In genomic region chr2:160742679-160743078, GRCh38 we compare ENCODE assay signal across 27 cellular contexts.
DNase-seq lines count a peak whose midpoint lies in the region; ATAC-seq and TF ChIP-seq lines count a peak whose summit lies in the region.
"Had no signal": no experiment of that assay in that cellular context is flagged by ENCODE, and none has a peak within 500 bp of the region (broad histone marks: within the 10 kb centered on the region; RNA-seq: fewer than 3 reads in every experiment).

No MANE protein-coding gene starts in this region.

- no peaks in the 10 kb centered on the region for H3K4me1 Mint-ChIP-seq in natural killer cell treated with Interleukin-12 subunit alpha and Interleukin-12 subunit beta and Interleukin-15 and Interleukin-18, amount 100 ng/mL, for 72 hours (ENCODE audit: low read depth in 2 of 2)
- H3K4me1 Mint-ChIP-seq in stimulated activated naive CD8-positive, alpha-beta T cell treated with anti-CD3 and anti-CD28 coated beads, Interleukin-15, amount 100 ng/mL, for 72 hours = no peaks in the 10 kb centered on the region

- TF ChIP-seq CTCF in left lung (IDR thresholded peaks at IDR 0.05) = no peak

- no peak overlapping the region for H3K4me3 Mint-ChIP-seq in natural killer cell treated with Interleukin-12 subunit alpha and Interleukin-12 subunit beta and Interleukin-15 and Interleukin-18, amount 100 ng/mL, for 72 hours
- H3K4me3 Mint-ChIP-seq in stimulated activated naive CD8-positive, alpha-beta T cell treated with anti-CD3 and anti-CD28 coated beads, Interleukin-15, amount 100 ng/mL, for 72 hours = no peak overlapping the region
- H3K4me3 Mint-ChIP-seq: activated T-helper 1 cell treated with anti-CD3 and anti-CD28 coated beads, Interleukin-12 subunit alpha, Interleukin-12 subunit beta, Interleukin-2, Interleukin-4 antibody, amounts not matched to agents 30 ng/mL and 10 ng/mL and 1 ng/mL, durations not matched to agents 14 hours and 24 hours and 36 hours; CD8-positive, alpha-beta T cell; nephron progenitor cell had no signal

- H3K4me3 ChIP-seq in left lung = no peak overlapping the region
- H3K4me3 ChIP-seq: ascending aorta, heart right ventricle, pancreas, thyroid gland had no signal

- no peaks in the 10 kb centered on the region for H3K9me3 ChIP-seq in left lung
- H3K9me3 ChIP-seq: ascending aorta, heart right ventricle, pancreas, thyroid gland had no signal

- H3K4me1 ChIP-seq in left lung = no peaks in the 10 kb centered on the region
- H3K4me1 ChIP-seq: pancreas, thyroid gland had no signal

- H3K27me3 Mint-ChIP-seq in natural killer cell treated with Interleukin-12 subunit alpha and Interleukin-12 subunit beta and Interleukin-15 and Interleukin-18, amount 100 ng/mL, for 72 hours = peaks cover 22 to 36% of the 10 kb centered on the region in 2 donors
- peaks cover 7% of the 10 kb centered on the region for H3K27me3 Mint-ChIP-seq in stimulated activated naive CD8-positive, alpha-beta T cell treated with anti-CD3 and anti-CD28 coated beads, Interleukin-15, amount 100 ng/mL, for 72 hours

- intact Hi-C loops in left lung (cut with DNase I) = no loop called here

- peak; percentile 9 to 30 for DNase-seq in AML-193 (lab: John Stamatoyannopoulos, UW)
- peak; percentile 38 for DNase-seq in LHCN-M2 (ENCODE audit: low read depth)
- DNase-seq in amniotic epithelial cell (ENCODE audit: low read depth) = peak; percentile 56
- peak in 1 of 2 donors; percentile 53 for DNase-seq in left lung
- DNase-seq in activated naive CD4-positive, alpha-beta T cell treated with Interleukin-2 at 50 U/mL for 16 hours = no peak
- no peak for DNase-seq in natural killer cell treated with Interleukin-12 subunit alpha and Interleukin-12 subunit beta and Interleukin-15 and Interleukin-18, amount 100 ng/mL, for 72 hours (ENCODE audit: low spot score)
- no peak for DNase-seq in stimulated activated naive CD8-positive, alpha-beta T cell treated with anti-CD3 and anti-CD28 coated beads, Interleukin-15, amount 100 ng/mL, for 72 hours
- DNase-seq in midbrain (lab: John Stamatoyannopoulos, UW) = no peak
- DNase-seq: activated CD4-positive, alpha-beta T cell treated with anti-CD3 and anti-CD28 coated beads, Interleukin-2, amount 50 U/mL, for 4 hours; activated naive CD4-positive, alpha-beta T cell treated with anti-CD3 and anti-CD28 coated beads, Interleukin-2, amount 50 U/mL, for 16 hours; caudate nucleus; CD8-positive, alpha-beta T cell; dermis blood vessel endothelial cell; DMS 273 treated with DMSO at 0.1 percent for 48 hours; heart right ventricle; KG1; NCI-H1092; NCI-H187 treated with DMSO at 0.1 percent for 48 hours; NCI-H526; nephron progenitor cell; pancreas; stimulated activated CD4-positive, alpha-beta T cell treated with anti-CD3 and anti-CD28 coated beads, Interleukin-4, amount 100 ng/mL, for 1 hour; stimulated activated naive CD8-positive, alpha-beta T cell treated with anti-CD3 and anti-CD28 coated beads, Interleukin-15, Interleukin-2, amounts not matched to agents 100 U/mL and 50 U/mL, for 24 hours; thyroid gland had no signal

- H3K27ac ChIP-seq in left lung = no peak overlapping the region
- H3K27ac ChIP-seq: ascending aorta, heart right ventricle, pancreas, RWPE1, thyroid gland had no signal

- peak; percentile 73 for ATAC-seq in left lung
- ATAC-seq in natural killer cell treated with Interleukin-12 subunit alpha and Interleukin-12 subunit beta and Interleukin-15 and Interleukin-18, amount 100 ng/mL, for 72 hours = no peak
- no peak for ATAC-seq in stimulated activated naive CD8-positive, alpha-beta T cell treated with anti-CD3 and anti-CD28 coated beads, Interleukin-15, amount 100 ng/mL, for 72 hours
- ATAC-seq: CD8-positive, alpha-beta T cell; pancreas; stimulated activated naive CD8-positive, alpha-beta T cell treated with anti-CD3 and anti-CD28 coated beads, Interleukin-15, Interleukin-2, amounts not matched to agents 100 U/mL and 50 U/mL, for 24 hours had no signal

- H3K27me3 ChIP-seq in left lung = no peaks in the 10 kb centered on the region
- H3K27me3 ChIP-seq: ascending aorta, heart right ventricle, thyroid gland had no signal

- H3K36me3 ChIP-seq in left lung = no peaks in the 10 kb centered on the region
- H3K36me3 ChIP-seq: ascending aorta, heart right ventricle, pancreas, thyroid gland had no signal

- no peaks in the 10 kb centered on the region for H3K36me3 Mint-ChIP-seq in natural killer cell treated with Interleukin-12 subunit alpha and Interleukin-12 subunit beta and Interleukin-15 and Interleukin-18, amount 100 ng/mL, for 72 hours
- H3K36me3 Mint-ChIP-seq: CD8-positive, alpha-beta T cell had no signal

- no peaks in the 10 kb centered on the region for H3K9me3 Mint-ChIP-seq in natural killer cell treated with Interleukin-12 subunit alpha and Interleukin-12 subunit beta and Interleukin-15 and Interleukin-18, amount 100 ng/mL, for 72 hours
- no peaks in the 10 kb centered on the region for H3K9me3 Mint-ChIP-seq in stimulated activated naive CD8-positive, alpha-beta T cell treated with anti-CD3 and anti-CD28 coated beads, Interleukin-15, amount 100 ng/mL, for 72 hours
- H3K9me3 Mint-ChIP-seq: activated T-helper 1 cell treated with anti-CD3 and anti-CD28 coated beads, Interleukin-12 subunit alpha, Interleukin-12 subunit beta, Interleukin-2, Interleukin-4 antibody, amounts not matched to agents 30 ng/mL and 10 ng/mL and 1 ng/mL, durations not matched to agents 14 hours and 24 hours and 36 hours; CD8-positive, alpha-beta T cell; nephron progenitor cell had no signal

- no peak overlapping the region for H3K27ac Mint-ChIP-seq in natural killer cell treated with Interleukin-12 subunit alpha and Interleukin-12 subunit beta and Interleukin-15 and Interleukin-18, amount 100 ng/mL, for 72 hours
- no peak overlapping the region for H3K27ac Mint-ChIP-seq in stimulated activated naive CD8-positive, alpha-beta T cell treated with anti-CD3 and anti-CD28 coated beads, Interleukin-15, amount 100 ng/mL, for 72 hours
- H3K27ac Mint-ChIP-seq: activated T-helper 1 cell treated with anti-CD3 and anti-CD28 coated beads, Interleukin-12 subunit alpha, Interleukin-12 subunit beta, Interleukin-2, Interleukin-4 antibody, amounts not matched to agents 30 ng/mL and 10 ng/mL and 1 ng/mL, durations not matched to agents 14 hours and 24 hours and 36 hours; CD8-positive, alpha-beta T cell; nephron progenitor cell had no signal

Comparison
In these comparisons a context has a peak if more than half of its experiments do, and no peak if none do; other contexts are left out.
1. DNase-seq: peak in AML-193 (2 of 2), LHCN-M2 (single experiment) and amniotic epithelial cell (single experiment); none in activated naive CD4-positive, alpha-beta T cell treated with Interleukin-2 at 50 U/mL for 16 hours (single experiment), natural killer cell treated with Interleukin-12 subunit alpha and Interleukin-12 subunit beta and Interleukin-15 and Interleukin-18, amount 100 ng/mL, for 72 hours (single experiment), stimulated activated naive CD8-positive, alpha-beta T cell treated with anti-CD3 and anti-CD28 coated beads, Interleukin-15, amount 100 ng/mL, for 72 hours (0 of 2) and midbrain (single experiment).